ENCODE assay signal across 16 cellular contexts in the genomic region with DNA sequence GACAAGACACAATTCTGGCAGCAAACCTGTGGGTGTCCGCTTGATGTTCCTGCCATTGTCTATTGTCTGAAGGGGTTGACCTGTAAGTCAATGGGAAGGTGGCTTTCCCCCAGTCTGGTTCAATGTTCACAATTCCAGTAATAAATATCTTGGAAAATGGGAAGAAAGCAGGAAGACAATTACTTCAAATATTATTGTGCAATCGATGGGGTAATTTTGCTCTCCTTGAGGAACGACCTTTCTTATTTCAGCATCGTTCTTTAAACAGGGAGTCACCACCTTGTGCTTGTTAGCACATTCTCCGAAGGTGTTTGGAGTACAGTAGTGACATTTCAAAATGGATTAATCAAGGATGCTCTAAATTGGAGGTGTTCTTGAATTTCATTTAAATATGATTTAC.
"Had no signal": no experiment of that assay in that cellular context is flagged by ENCODE, and none has a peak within 500 bp of the region (broad histone marks: within the 10 kb centered on the region; RNA-seq: fewer than 3 reads in every experiment).

No MANE protein-coding gene starts in this region.

- H3K27ac ChIP-seq: hepatocyte, right atrium auricular region, upper lobe of left lung, uterus had no signal

- ATAC-seq: left colon, left ventricle myocardium superior had no signal

- FAIRE-seq: colon, small intestine had no signal

- H3K79me2 ChIP-seq: hepatocyte had no signal

- H3K36me3 ChIP-seq: right atrium auricular region, upper lobe of left lung, uterus had no signal

- H3K27me3 ChIP-seq: hepatocyte, right atrium auricular region, upper lobe of left lung, uterus had no signal

- H2AFZ ChIP-seq: hepatocyte had no signal

- DNase-seq: foreskin melanocyte; head of caudate nucleus; left colon; left ventricle myocardium superior; mesenchymal stem cell; naive B cell; posterior cingulate gyrus; small intestine; stimulated activated CD4-positive, alpha-beta T cell treated with anti-CD3 and anti-CD28 coated beads, Interleukin-2, amount 100 ng/mL, for 48 hours; stimulated activated naive CD4-positive, alpha-beta T cell treated with Interleukin-2 at 50 U/mL for 16 hours; upper lobe of left lung; uterus had no signal

- H3K4me2 ChIP-seq: hepatocyte had no signal

- H3K4me3 ChIP-seq: hepatocyte, lung, right atrium auricular region, upper lobe of left lung, uterus had no signal

- H3K4me1 ChIP-seq: right atrium auricular region, uterus had no signal

- H3K9me3 ChIP-seq: right atrium auricular region, upper lobe of left lung, uterus had no signal
